In genomic region chr5:154478224-154478565, GRCh38 we compare ENCODE assay signal across 9 cellular contexts. TPM values are rescaled to one million over a fixed set of nuclear protein-coding genes. Genes with fewer than 3 reads are reported as not detected.
A peak's percentile ranks its signal among the peaks of the same experiment; 100 is the strongest.
DNase-seq lines count a peak whose midpoint lies in the region; ATAC-seq and TF ChIP-seq lines count a peak whose summit lies in the region.
"Had no signal": no experiment of that assay in that cellular context is flagged by ENCODE, and none has a peak within 500 bp of the region (broad histone marks: within the 10 kb centered on the region; RNA-seq: fewer than 3 reads in every experiment).

HAND1 (minus strand) TSS chr5:154478227; CDS start chr5:154478008, 219 bp downstream.

- H3K4me2 ChIP-seq in neural cell (ENCODE audit: low read length): no peak within 1 kb of the TSS

- H3K9me2 ChIP-seq in neural cell (ENCODE audit: insufficient read depth, low read length): no peaks in the 10 kb centered on the region

- no peak for TF ChIP-seq EP300 in neural cell (conservative IDR thresholded peaks at IDR 0.05; ENCODE audit: poor library complexity, severe bottlenecking)

- H3K27ac Mint-ChIP-seq in endothelial cell (ENCODE audit: unreplicated experiment): no peak within 1 kb of the TSS

- H3K36me3 Mint-ChIP-seq in endothelial cell (ENCODE audit: low read depth, unreplicated experiment): no peaks in the 10 kb centered on the region

- no peak for TF ChIP-seq RAD21 in neural cell (conservative IDR thresholded peaks at IDR 0.05)

- peak; percentile 66 for DNase-seq in GM03348 (ENCODE audit: low spot score)
- peak; percentile 41 for DNase-seq in NCI-H524 treated with DMSO at 0.1 percent for 48 hours (lab: John Stamatoyannopoulos, UW)
- DNase-seq in endothelial cell (ENCODE audit: low spot score): peak; percentile 59
- DNase-seq in hypothalamus (lab: John Stamatoyannopoulos, UW): no peak

- peak within 1 kb of the TSS; percentile 51 for H3K4me3 ChIP-seq in neural cell (ENCODE audit: low read length)

- no peaks in the 10 kb centered on the region for H4K20me1 ChIP-seq in neural cell (ENCODE audit: insufficient read depth)

- H3K27me3 ChIP-seq in neural cell (ENCODE audit: insufficient read depth, low read depth, low read length): peaks cover 100% of the 10 kb centered on the region

- H3K27me3 Mint-ChIP-seq in endothelial cell (ENCODE audit: unreplicated experiment): peaks cover 46% of the 10 kb centered on the region

- no peaks in the 10 kb centered on the region for H3K9me3 Mint-ChIP-seq in endothelial cell (ENCODE audit: unreplicated experiment)

- TF ChIP-seq CTCF in endothelial cell (IDR thresholded peaks at IDR 0.05; ENCODE audit: unreplicated experiment) (no peak), neural cell (IDR thresholded peaks at IDR 0.05; ENCODE audit: poor library complexity, severe bottlenecking) (no peak)

- no peaks in the 10 kb centered on the region for H3K9me3 ChIP-seq in neural cell (ENCODE audit: low read length)

- no peaks in the 10 kb centered on the region for H3K36me3 ChIP-seq in neural cell (ENCODE audit: insufficient read depth, low read length)

- peaks cover 41% of the 10 kb centered on the region for H3K4me1 Mint-ChIP-seq in endothelial cell (ENCODE audit: unreplicated experiment)

- ATAC-seq in GM18517 (IDR thresholded peaks at IDR 0.05; ENCODE audit: unreplicated experiment) (no peak), GM21528 (IDR thresholded peaks at IDR 0.05; ENCODE audit: low FRiP score, unreplicated experiment) (no peak), GM19351 (IDR thresholded peaks at IDR 0.05; ENCODE audit: unreplicated experiment) (no peak)

- no peaks in the 10 kb centered on the region for H3K79me2 ChIP-seq in neural cell (replicated peaks; ENCODE audit: insufficient read depth, low read length)

- H3K27ac ChIP-seq in neural cell (ENCODE audit: low read length): no peak within 1 kb of the TSS

- no peaks in the 10 kb centered on the region for H3F3A ChIP-seq in neural cell (ENCODE audit: insufficient read depth, low read length, poor library complexity, severe bottlenecking)

- H3K4me3 Mint-ChIP-seq in endothelial cell (ENCODE audit: unreplicated experiment): peak within 1 kb of the TSS; percentile 27

- H2AFZ ChIP-seq in neural cell (ENCODE audit: low read depth, low read length): no peak within 1 kb of the TSS

- H3K9ac ChIP-seq in neural cell (ENCODE audit: low read length): no peak within 1 kb of the TSS

TF ChIP-seq in neural cell, 6 proteins besides CTCF, POLR2A, EP300 and RAD21:
- TF ChIP-seq SMC3 (conservative IDR thresholded peaks at IDR 0.05; ENCODE audit: poor library complexity) (no peak), EZH2 (IDR thresholded peaks at IDR 0.05; ENCODE audit: borderline replicate concordance, insufficient read depth, low read length, poor library complexity, severe bottlenecking) (no peak), MXI1 (conservative IDR thresholded peaks at IDR 0.05; ENCODE audit: poor library complexity, severe bottlenecking) (no peak), REST (IDR thresholded peaks at IDR 0.05; ENCODE audit: borderline replicate concordance) (no peak), TAF1 (IDR thresholded peaks at IDR 0.05; ENCODE audit: low read depth) (no peak), POLR2AphosphoS5 (IDR thresholded peaks at IDR 0.05) (no peak)

RNA-seq across cellular contexts. Expression of gene HAND1, which starts in this region (rescaled TPM):
- 0.95 TPM for total RNA-seq in endothelial cell (ENCODE audit: unreplicated experiment)
- not detected in 2 replicates for polyA plus RNA-seq in neural cell
- not detected in 2 replicates for polyA minus RNA-seq in neural cell
- total RNA-seq: HT1080 had no signal

Comparison
In these comparisons a context has a peak if more than half of its experiments do, and no peak if none do; other contexts are left out.
1. Peak in DNase-seq in endothelial cell; RNA of the gene not detected or under 1 TPM.
2. DNase-seq: peak in GM03348 (single experiment) and NCI-H524 treated with DMSO at 0.1 percent for 48 hours (single experiment); none in hypothalamus (0 of 51).